In genomic region chr12:38904417-38904931, GRCh38 we compare ENCODE assay signal across 8 cellular contexts. TPM values are rescaled to one million over a fixed set of nuclear protein-coding genes. Genes with fewer than 3 reads are reported as not detected.
DNase-seq lines count a peak whose midpoint lies in the region; ATAC-seq and TF ChIP-seq lines count a peak whose summit lies in the region.
"Not testable (repeated sequence)": the region's sequence is repeated elsewhere in the genome, so short reads cannot be mapped to it uniquely, and the experiment has no call there.

No MANE protein-coding gene starts in this region.

- not testable (repeated sequence) for H3K14ac ChIP-seq in neuronal stem cell (ENCODE audit: low read length)

- not testable (repeated sequence) for H4K8ac ChIP-seq in neuronal stem cell (ENCODE audit: low read depth, low read length)

- H3K4me3 ChIP-seq in MM.1S (ENCODE audit: low read length) (peak overlapping the region; percentile 82), mammary epithelial cell (replicated peaks in 1 of 3; ENCODE audit: insufficient read depth in 1 of 3, low read depth in 2 of 3, low read length in 3 of 3) (peak overlapping the region; percentile 63 to 86 (median 72)), fibroblast of lung (replicated peaks in 1 of 4; ENCODE audit: control extremely low read depth in 1 of 4, insufficient read depth in 1 of 4, low read depth in 3 of 4, low read length in 4 of 4) (peak overlapping the region in 3 of 4 experiments; percentile 81 to 91 (median 88)), right lobe of liver (peak overlapping the region; percentile 67 to 85 (median 84)), neuronal stem cell (ENCODE audit: low read length in 2 of 2) (peak overlapping the region; percentile 54 to 93), stomach smooth muscle (ENCODE audit: low read length in 2 of 2) (peak overlapping the region; percentile 83 to 90)

- H3K9me3 ChIP-seq in MM.1S (replicated peaks; ENCODE audit: insufficient read depth, low read length); mammary epithelial cell (replicated peaks; ENCODE audit: insufficient read depth, low read length); fibroblast of lung (ENCODE audit: control insufficient read depth, insufficient read depth, low read depth, low read length); right lobe of liver; neuronal stem cell (replicated peaks in 1 of 2; ENCODE audit: control insufficient read depth in 2 of 2, insufficient read depth in 1 of 2, low read depth in 1 of 2, low read length in 2 of 2); stomach smooth muscle (ENCODE audit: control insufficient read depth in 2 of 2, low read length in 2 of 2): not testable (repeated sequence)

- not testable (repeated sequence) for H2BK5ac ChIP-seq in neuronal stem cell (ENCODE audit: low read length)

- H2BK120ac ChIP-seq in neuronal stem cell (ENCODE audit: low read depth, low read length), result not testable (repeated sequence)

- H3F3A ChIP-seq in MM.1S (ENCODE audit: insufficient read depth, low read length), result not testable (repeated sequence)

- H3K9ac ChIP-seq in MM.1S (ENCODE audit: low read length), result peak overlapping the region; percentile 69; the same call in 1 of the 2 replicates
- peak overlapping the region; percentile 77 for H3K9ac ChIP-seq in mammary epithelial cell (ENCODE audit: insufficient read depth, low read length)
- peak overlapping the region; percentile 88 for H3K9ac ChIP-seq in fibroblast of lung (ENCODE audit: insufficient read depth, low read length)
- not testable (repeated sequence) for H3K9ac ChIP-seq in neuronal stem cell (ENCODE audit: low read depth, low read length, poor library complexity)
- peak overlapping the region; percentile 74 to 86 for H3K9ac ChIP-seq in stomach smooth muscle (ENCODE audit: low read length in 2 of 2)

- peak overlapping the region; percentile 79 for H2AFZ ChIP-seq in MM.1S (ENCODE audit: low read length)
- peak overlapping the region; percentile 94 for H2AFZ ChIP-seq in mammary epithelial cell (ENCODE audit: low read depth, low read length)
- peak overlapping the region; percentile 97 for H2AFZ ChIP-seq in fibroblast of lung (ENCODE audit: low read length)
- peak overlapping the region; percentile 91 for H2AFZ ChIP-seq in neuronal stem cell (ENCODE audit: low read length)

- H2AK5ac ChIP-seq in neuronal stem cell (ENCODE audit: low read depth, low read length), result not testable (repeated sequence)

- in situ Hi-C loops in mammary epithelial cell (cut with MboI; ENCODE audit: low sequenced_read_pairs in 2 of 2), result loop anchor here (10.0 to 25.0 kb wide), 5 partner anchors 200 to 570 kb away; no protein-coding TSS in a partner anchor

- H3K23ac ChIP-seq in neuronal stem cell (ENCODE audit: low read depth, low read length, poor library complexity), result not testable (repeated sequence)

- not testable (repeated sequence) for TF ChIP-seq POLR2A in right lobe of liver (IDR thresholded peaks at IDR 0.05)

- peaks cover 39% of the 10 kb centered on the region for H3K79me2 ChIP-seq in MM.1S (ENCODE audit: low read length)
- H3K79me2 ChIP-seq in mammary epithelial cell (ENCODE audit: insufficient read depth, low read length), result peaks cover 48% of the 10 kb centered on the region
- H3K79me2 ChIP-seq in fibroblast of lung (ENCODE audit: control insufficient read depth, insufficient read depth, low read length), result not testable (repeated sequence)

- BruUV-seq in mammary epithelial cell (replicated peaks; lab: Mats Ljungman, UMichigan), result not testable (repeated sequence)

- TF ChIP-seq CTCF in CD14-positive monocyte (IDR thresholded peaks at IDR 0.05); MM.1S (IDR thresholded peaks at IDR 0.05; ENCODE audit: low read length); mammary epithelial cell (conservative IDR thresholded peaks at IDR 0.05 in 1 of 2, IDR thresholded peaks at IDR 0.05 in 1 of 2; ENCODE audit: extremely low read depth in 1 of 2, insufficient read depth in 1 of 2, low read depth in 1 of 2, low read length in 2 of 2); fibroblast of lung (conservative IDR thresholded peaks at IDR 0.05 in 1 of 2, IDR thresholded peaks at IDR 0.05 in 1 of 2; ENCODE audit: low read depth in 1 of 2, low read length in 2 of 2); right lobe of liver (IDR thresholded peaks at IDR 0.05): not testable (repeated sequence)

- peak overlapping the region; percentile 97 to 99 (median 98) for H3K27ac Mint-ChIP-seq in CD14-positive monocyte
- H3K27ac Mint-ChIP-seq in activated T-helper 1 cell treated with anti-CD3 and anti-CD28 coated beads, Interleukin-12 subunit alpha, Interleukin-12 subunit beta, Interleukin-2, Interleukin-4 antibody, amounts not matched to agents 30 ng/mL and 10 ng/mL and 1 ng/mL, durations not matched to agents 14 hours and 24 hours and 36 hours, result peak overlapping the region; percentile 95

- not testable (repeated sequence) for H4K91ac ChIP-seq in neuronal stem cell (ENCODE audit: low read depth, low read length, poor library complexity)

- H3K9me3 Mint-ChIP-seq in CD14-positive monocyte; activated T-helper 1 cell treated with anti-CD3 and anti-CD28 coated beads, Interleukin-12 subunit alpha, Interleukin-12 subunit beta, Interleukin-2, Interleukin-4 antibody, amounts not matched to agents 30 ng/mL and 10 ng/mL and 1 ng/mL, durations not matched to agents 14 hours and 24 hours and 36 hours: not testable (repeated sequence)

- peak overlapping the region; percentile 97 to 98 for H3K4me3 Mint-ChIP-seq in CD14-positive monocyte
- peak overlapping the region; percentile 88 for H3K4me3 Mint-ChIP-seq in activated T-helper 1 cell treated with anti-CD3 and anti-CD28 coated beads, Interleukin-12 subunit alpha, Interleukin-12 subunit beta, Interleukin-2, Interleukin-4 antibody, amounts not matched to agents 30 ng/mL and 10 ng/mL and 1 ng/mL, durations not matched to agents 14 hours and 24 hours and 36 hours

- not testable (repeated sequence) for ATAC-seq in right lobe of liver

- DNase-seq in CD14-positive monocyte (ENCODE audit: low spot score); MM.1S; activated T-helper 1 cell treated with anti-CD3 and anti-CD28 coated beads, Interleukin-12 subunit alpha, Interleukin-12 subunit beta, Interleukin-2, Interleukin-4 antibody, amounts not matched to agents 30 ng/mL and 10 ng/mL and 1 ng/mL, durations not matched to agents 14 hours and 24 hours and 36 hours (ENCODE audit: low spot score); mammary epithelial cell; fibroblast of lung (ENCODE audit: low read depth in 2 of 2); right lobe of liver; neuronal stem cell (ENCODE audit: low spot score): not testable (repeated sequence)

- H3K9me2 ChIP-seq in MM.1S (replicated peaks; ENCODE audit: insufficient read depth, low read length), result not testable (repeated sequence)

- not testable (repeated sequence) for H2BK15ac ChIP-seq in neuronal stem cell (ENCODE audit: low read length)

- H2BK12ac ChIP-seq in neuronal stem cell (ENCODE audit: low read length), result not testable (repeated sequence)

- H3K27ac ChIP-seq in MM.1S (ENCODE audit: low read length) (peak overlapping the region; percentile 75; the same call in 1 of the 2 replicates), mammary epithelial cell (ENCODE audit: insufficient read depth, low read depth, low read length) (peak overlapping the region; percentile 72), fibroblast of lung (ENCODE audit: insufficient read depth, low read length) (peak overlapping the region; percentile 95), right lobe of liver (peak overlapping the region; percentile 88 to 97 (median 96)), neuronal stem cell (replicated peaks; ENCODE audit: low read length) (peak overlapping the region; percentile 69), stomach smooth muscle (ENCODE audit: low read length) (peak overlapping the region; percentile 89)

- not testable (repeated sequence) for H4K20me1 ChIP-seq in MM.1S (ENCODE audit: insufficient read depth, low read length); mammary epithelial cell (ENCODE audit: insufficient read depth, low read length); fibroblast of lung (ENCODE audit: control insufficient read depth, extremely low read depth, insufficient read depth, low read length)

- H3K4me2 ChIP-seq in MM.1S (ENCODE audit: low read depth, low read length) (peak overlapping the region; percentile 96; the same call in 1 of the 2 replicates), mammary epithelial cell (ENCODE audit: insufficient read depth, low read depth, low read length) (peak overlapping the region; percentile 84), fibroblast of lung (ENCODE audit: extremely low read depth, insufficient read depth, low read length) (peak overlapping the region; percentile 95), neuronal stem cell (ENCODE audit: insufficient read depth, low read length, poor library complexity, severe bottlenecking) (peak overlapping the region; percentile 94)

- not testable (repeated sequence) for H3K79me1 ChIP-seq in neuronal stem cell (ENCODE audit: low read depth, low read length)

- not testable (repeated sequence) for H3K4ac ChIP-seq in neuronal stem cell (ENCODE audit: low read length)

- peaks cover 45% of the 10 kb centered on the region for H3K4me1 Mint-ChIP-seq in CD14-positive monocyte
- peaks cover 32% of the 10 kb centered on the region for H3K4me1 Mint-ChIP-seq in activated T-helper 1 cell treated with anti-CD3 and anti-CD28 coated beads, Interleukin-12 subunit alpha, Interleukin-12 subunit beta, Interleukin-2, Interleukin-4 antibody, amounts not matched to agents 30 ng/mL and 10 ng/mL and 1 ng/mL, durations not matched to agents 14 hours and 24 hours and 36 hours (ENCODE audit: low read depth)

- dilution Hi-C loops in mammary epithelial cell (cut with HindIII; ENCODE audit: low sequenced_read_pairs), result not testable (repeated sequence)

- not testable (repeated sequence) for H3K36me3 Mint-ChIP-seq in CD14-positive monocyte; activated T-helper 1 cell treated with anti-CD3 and anti-CD28 coated beads, Interleukin-12 subunit alpha, Interleukin-12 subunit beta, Interleukin-2, Interleukin-4 antibody, amounts not matched to agents 30 ng/mL and 10 ng/mL and 1 ng/mL, durations not matched to agents 14 hours and 24 hours and 36 hours (ENCODE audit: low read depth)

- H3K4me1 ChIP-seq in MM.1S (ENCODE audit: low read length); fibroblast of lung (ENCODE audit: control insufficient read depth, extremely low read depth, insufficient read depth, low read length); neuronal stem cell (ENCODE audit: control insufficient read depth in 2 of 2, insufficient read depth in 1 of 2, low read depth in 1 of 2, low read length in 2 of 2); stomach smooth muscle (ENCODE audit: control insufficient read depth, insufficient read depth, low read length): not testable (repeated sequence)
- peaks cover 13% of the 10 kb centered on the region for H3K4me1 ChIP-seq in mammary epithelial cell (ENCODE audit: insufficient read depth, low read length)
- peaks cover 0 to 18% (median 0%) of the 10 kb centered on the region in 4 donors for H3K4me1 ChIP-seq in right lobe of liver

- not testable (repeated sequence) for H3K27me3 ChIP-seq in MM.1S (replicated peaks; ENCODE audit: insufficient read depth, low read length); mammary epithelial cell (ENCODE audit: insufficient read depth, low read length); fibroblast of lung (ENCODE audit: control insufficient read depth, insufficient read depth, low read length); right lobe of liver; neuronal stem cell (ENCODE audit: control insufficient read depth in 3 of 3, insufficient read depth in 3 of 3, low read depth in 1 of 3, low read length in 3 of 3); stomach smooth muscle (ENCODE audit: control insufficient read depth in 1 of 2, insufficient read depth in 2 of 2, low read length in 2 of 2)

- H3K18ac ChIP-seq in neuronal stem cell (ENCODE audit: low read length), result peak overlapping the region; percentile 52

- intact Hi-C loops in CD14-positive monocyte (cut with micrococcal nuclease) (loop anchor here in 1 of 2 donors (10.0 kb wide), 1 partner anchor 330 kb away; no protein-coding TSS in a partner anchor), mammary epithelial cell (cut with micrococcal nuclease) (loop anchor here (10.0 kb wide), 1 partner anchor 770 kb away; no protein-coding TSS in a partner anchor)
- intact Hi-C loops in activated T-helper 1 cell treated with anti-CD3 and anti-CD28 coated beads, Interleukin-12 subunit alpha, Interleukin-12 subunit beta, Interleukin-2, Interleukin-4 antibody, amounts not matched to agents 30 ng/mL and 10 ng/mL and 1 ng/mL, durations not matched to agents 14 hours and 24 hours and 36 hours (cut with micrococcal nuclease); right lobe of liver (cut with DNase I): not testable (repeated sequence)

- H3K27me3 Mint-ChIP-seq in CD14-positive monocyte (ENCODE audit: low read depth in 3 of 3), result not testable (repeated sequence)
- H3K27me3 Mint-ChIP-seq in activated T-helper 1 cell treated with anti-CD3 and anti-CD28 coated beads, Interleukin-12 subunit alpha, Interleukin-12 subunit beta, Interleukin-2, Interleukin-4 antibody, amounts not matched to agents 30 ng/mL and 10 ng/mL and 1 ng/mL, durations not matched to agents 14 hours and 24 hours and 36 hours (ENCODE audit: insufficient read depth), result peaks cover 11% of the 10 kb centered on the region

- CTCF ChIA-PET in mammary epithelial cell (lab: Charles Lee; ENCODE audit: low non-redundant PET), result interaction anchor here (0.8 kb wide), 1 partner anchor 200 kb away, joined by 3 read pairs; no protein-coding TSS in a partner anchor

- not testable (repeated sequence) for H3K36me3 ChIP-seq in MM.1S (replicated peaks; ENCODE audit: insufficient read depth, low read length); mammary epithelial cell (ENCODE audit: insufficient read depth, low read length); fibroblast of lung (ENCODE audit: control insufficient read depth, insufficient read depth, low read length); right lobe of liver; neuronal stem cell (replicated peaks in 1 of 2; ENCODE audit: control insufficient read depth in 2 of 2, insufficient read depth in 2 of 2, low read length in 2 of 2); stomach smooth muscle (ENCODE audit: control insufficient read depth in 2 of 2, insufficient read depth in 2 of 2, low read length in 2 of 2)

- WGBS in mammary epithelial cell (ENCODE audit: low coverage, missing lambda C conversion rate), result 62% methylated on average over 20 of the region's 23 CpGs
- WGBS in right lobe of liver (ENCODE audit: insufficient coverage, low coverage, low lambda C conversion rate, missing lambda C conversion rate), result 20% methylated on average over 20 of the region's 23 CpGs
- WGBS in neuronal stem cell (ENCODE audit: extremely low coverage in 2 of 2, insufficient read length in 2 of 2, insufficient replicate concordance in 1 of 2), 2 donors, result no CpG with 5 or more reads among the region's 23 CpGs

RNA-seq across cellular contexts. Expression of gene CPNE8, which starts 0.9 kb away (rescaled TPM):
- polyA plus RNA-seq in CD14-positive monocyte (10 to 100 TPM; 15.2 to 22.5 TPM), mammary epithelial cell (7.1 TPM), fibroblast of lung (9.8 and 10.1 TPM in 2 replicates)
- total RNA-seq in activated T-helper 1 cell treated with anti-CD3 and anti-CD28 coated beads, Interleukin-12 subunit alpha, Interleukin-12 subunit beta, Interleukin-2, Interleukin-4 antibody, amounts not matched to agents 30 ng/mL and 10 ng/mL and 1 ng/mL, durations not matched to agents 14 hours and 24 hours and 36 hours, result 7.1 and 7.3 TPM in 2 replicates
- total RNA-seq in mammary epithelial cell (10 to 100 TPM; 19.7 to 20.0 TPM), fibroblast of lung (10.5 and 13.4 TPM in 2 replicates), right lobe of liver (10 to 100 TPM in 5 of 6 experiments, 1 to 10 TPM in 1; 8.6 to 21.1 (median 16.3) TPM)
- polyA minus RNA-seq in mammary epithelial cell (7.0 TPM), fibroblast of lung (ENCODE audit: low replicate concordance) (0.39 and 6.0 TPM in 2 replicates)
- 4.6 and 6.1 TPM in 2 replicates for polyA plus RNA-seq in fibroblast of lung (2012)
- 5.4 TPM for polyA plus RNA-seq in neuronal stem cell (2013, experiment 1 of 2)
- 5.2 TPM for polyA plus RNA-seq in neuronal stem cell (2013, experiment 2 of 2)
